In genomic region chr17:19724501-19725420, GRCh38 we compare ENCODE assay signal across 1 cellular context.
A peak's percentile ranks its signal among the peaks of the same experiment; 100 is the strongest.
TF ChIP-seq lines count a peak whose summit lies in the region.

No MANE protein-coding gene starts in this region.

TF ChIP-seq in GM12878, 131 proteins besides CTCF, POLR2A, EP300 and RAD21 (continued from another document):
- TF ChIP-seq RUNX3 (IDR thresholded peaks at IDR 0.05; ENCODE audit: low read length) (peak; percentile 15; the same call in 1 of the 2 replicates), ASH2L (IDR thresholded peaks at IDR 0.05; ENCODE audit: borderline replicate concordance, low read depth) (no peak), BHLHE40 (IDR thresholded peaks at IDR 0.05; ENCODE audit: borderline replicate concordance in 1 of 2, low read depth in 2 of 2, low read length in 1 of 2) (peak in 1 of 2 experiments; percentile 18; a peak in 1 of 4 replicates), ATF7 (IDR thresholded peaks at IDR 0.05; ENCODE audit: low read depth) (no peak), RCOR1 (conservative IDR thresholded peaks at IDR 0.05; ENCODE audit: low read depth, low read length) (no peak), BACH1 (IDR thresholded peaks at IDR 0.05; ENCODE audit: borderline replicate concordance) (no peak)
